ENCODE assay signal across 29 cellular contexts in the genomic region with DNA sequence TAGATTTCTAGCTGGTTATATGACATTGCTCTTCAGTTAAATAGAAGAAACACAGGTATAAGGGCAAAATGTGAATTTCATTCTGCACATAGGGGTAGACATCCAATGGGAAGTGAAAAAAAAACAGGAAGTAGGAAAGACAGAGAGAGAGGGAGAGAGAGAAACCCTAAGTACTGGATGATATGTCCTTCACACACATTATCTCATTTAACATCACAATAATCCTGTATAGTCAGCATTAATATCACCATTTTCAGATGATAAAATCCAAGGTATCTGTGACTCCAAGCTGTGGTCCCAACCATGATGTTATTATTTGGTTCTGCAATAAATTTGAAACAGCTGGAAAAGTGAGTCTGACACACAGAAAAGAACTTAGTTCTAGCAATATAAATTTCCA.
"Had no signal": no experiment of that assay in that cellular context is flagged by ENCODE, and none has a peak within 500 bp of the region (broad histone marks: within the 10 kb centered on the region; RNA-seq: fewer than 3 reads in every experiment).

No MANE protein-coding gene starts in this region.

- H3K27ac Mint-ChIP-seq: activated CD4-positive, alpha-beta memory T cell treated with anti-CD3 and anti-CD28 coated beads, Interleukin-2, amount 10 ng/mL, durations not matched to agents 7 days and 5 days; activated CD4-positive, alpha-beta T cell treated with anti-CD3 and anti-CD28 coated beads for 36 hours; activated CD4-positive, alpha-beta T cell treated with anti-CD3 and anti-CD28 coated beads, Interleukin-2, amount 10 ng/mL, durations not matched to agents 24 days and 14 days; activated naive CD4-positive, alpha-beta T cell treated with anti-CD3 and anti-CD28 coated beads, Interleukin-2, amount 10 ng/mL, durations not matched to agents 7 days and 5 days; activated naive CD4-positive, alpha-beta T cell treated with anti-CD3 and anti-CD28 coated beads, Interleukin-2, amount 50 U/mL, for 72 hours; activated naive CD8-positive, alpha-beta T cell treated with anti-CD3 and anti-CD28 coated beads, Interleukin-2, amount 10 ng/mL, durations not matched to agents 7 days and 5 days; activated T-cell treated with anti-CD3 and anti-CD28 coated beads, Interleukin-2, amount 50 U/mL, for 24 hours; activated T-cell treated with anti-CD3 and anti-CD28 coated beads, Interleukin-2, amount 50 U/mL, for 72 hours; brain; effector memory CD8-positive, alpha-beta T cell had no signal

- H3K27ac ChIP-seq: ascending aorta, esophagus muscularis mucosa, foreskin keratinocyte, gastrocnemius medialis, heart left ventricle had no signal

- H3K36me3 Mint-ChIP-seq: activated naive CD4-positive, alpha-beta T cell treated with anti-CD3 and anti-CD28 coated beads, Interleukin-2, amount 10 ng/mL, durations not matched to agents 7 days and 5 days; activated naive CD4-positive, alpha-beta T cell treated with anti-CD3 and anti-CD28 coated beads, Interleukin-2, amount 50 U/mL, for 72 hours; activated naive CD8-positive, alpha-beta T cell treated with anti-CD3 and anti-CD28 coated beads, Interleukin-2, amount 10 ng/mL, durations not matched to agents 7 days and 5 days; brain had no signal

- H3K4me1 Mint-ChIP-seq: activated CD4-positive, alpha-beta memory T cell treated with anti-CD3 and anti-CD28 coated beads, Interleukin-2, amount 10 ng/mL, durations not matched to agents 7 days and 5 days; activated CD4-positive, alpha-beta T cell treated with anti-CD3 and anti-CD28 coated beads for 36 hours; activated CD4-positive, alpha-beta T cell treated with anti-CD3 and anti-CD28 coated beads, Interleukin-2, amount 10 ng/mL, durations not matched to agents 24 days and 14 days; activated naive CD4-positive, alpha-beta T cell treated with anti-CD3 and anti-CD28 coated beads, Interleukin-2, amount 10 ng/mL, durations not matched to agents 7 days and 5 days; activated naive CD8-positive, alpha-beta T cell treated with anti-CD3 and anti-CD28 coated beads, Interleukin-2, amount 10 ng/mL, durations not matched to agents 7 days and 5 days; brain; central memory CD8-positive, alpha-beta T cell had no signal

- DNase-seq: activated CD4-positive, alpha-beta memory T cell treated with anti-CD3 and anti-CD28 coated beads, Interleukin-2, amount 10 ng/mL, durations not matched to agents 7 days and 5 days; activated CD4-positive, alpha-beta T cell treated with anti-CD3 and anti-CD28 coated beads for 36 hours; activated CD4-positive, alpha-beta T cell treated with anti-CD3 and anti-CD28 coated beads, Interleukin-2, amount 10 ng/mL, durations not matched to agents 24 days and 14 days; activated CD4-positive, CD25-positive, alpha-beta regulatory T cell; activated CD4-positive, CD25-positive, alpha-beta regulatory T cell treated with anti-CD3 and anti-CD28 coated beads, Interleukin-2, amount 50 U/mL, for 72 hours; activated CD8-positive, alpha-beta memory T cell treated with anti-CD3 and anti-CD28 coated beads, Interleukin-2, amount 50 U/mL, for 48 hours; activated gamma-delta T cell; activated naive CD4-positive, alpha-beta T cell; activated naive CD4-positive, alpha-beta T cell treated with anti-CD3 and anti-CD28 coated beads, Interleukin-2, amount 10 ng/mL, durations not matched to agents 7 days and 5 days; activated naive CD8-positive, alpha-beta T cell treated with anti-CD3 and anti-CD28 coated beads, Interleukin-2, amount 10 ng/mL, durations not matched to agents 7 days and 5 days; activated T-cell treated with anti-CD3 and anti-CD28 coated beads for 4 hours; activated T-cell treated with anti-CD3 and anti-CD28 coated beads, Interleukin-2, amount 50 U/mL, for 24 hours; activated T-cell treated with anti-CD3 and anti-CD28 coated beads, Interleukin-2, amount 50 U/mL, for 72 hours; cortex of kidney; dermis blood vessel endothelial cell; effector CD4-positive, alpha-beta T cell; effector memory CD8-positive, alpha-beta T cell; erythroblast; foreskin keratinocyte; gastrocnemius medialis; glutamatergic neuron; heart left ventricle; T-helper 2 cell had no signal

- H3K36me3 ChIP-seq: ascending aorta, esophagus muscularis mucosa, gastrocnemius medialis, heart left ventricle had no signal

- H3K4me1 ChIP-seq: ascending aorta, esophagus muscularis mucosa, foreskin keratinocyte, gastrocnemius medialis, heart left ventricle had no signal

- ATAC-seq: activated CD4-positive, alpha-beta T cell treated with anti-CD3 and anti-CD28 coated beads for 36 hours; activated naive CD4-positive, alpha-beta T cell treated with anti-CD3 and anti-CD28 coated beads, Interleukin-2, amount 50 U/mL, for 72 hours; activated T-cell treated with anti-CD3 and anti-CD28 coated beads, Interleukin-2, amount 50 U/mL, for 72 hours; effector memory CD8-positive, alpha-beta T cell; foreskin keratinocyte; gastrocnemius medialis; heart left ventricle had no signal

- H3K9me3 Mint-ChIP-seq: activated CD4-positive, alpha-beta memory T cell treated with anti-CD3 and anti-CD28 coated beads, Interleukin-2, amount 10 ng/mL, durations not matched to agents 7 days and 5 days; activated CD4-positive, alpha-beta T cell treated with anti-CD3 and anti-CD28 coated beads, Interleukin-2, amount 10 ng/mL, durations not matched to agents 24 days and 14 days; activated naive CD4-positive, alpha-beta T cell treated with anti-CD3 and anti-CD28 coated beads, Interleukin-2, amount 10 ng/mL, durations not matched to agents 7 days and 5 days; activated naive CD8-positive, alpha-beta T cell treated with anti-CD3 and anti-CD28 coated beads, Interleukin-2, amount 10 ng/mL, durations not matched to agents 7 days and 5 days; activated T-cell treated with anti-CD3 and anti-CD28 coated beads, Interleukin-2, amount 50 U/mL, for 24 hours; activated T-cell treated with anti-CD3 and anti-CD28 coated beads, Interleukin-2, amount 50 U/mL, for 72 hours; brain had no signal

- H3K27me3 ChIP-seq: ascending aorta, esophagus muscularis mucosa, foreskin keratinocyte, gastrocnemius medialis, heart left ventricle had no signal

- H3K9me3 ChIP-seq: ascending aorta, esophagus muscularis mucosa, gastrocnemius medialis, heart left ventricle had no signal

- H3K4me3 ChIP-seq: ascending aorta, esophagus muscularis mucosa, gastrocnemius medialis, heart left ventricle had no signal

- H3K4me3 Mint-ChIP-seq: activated CD4-positive, alpha-beta memory T cell treated with anti-CD3 and anti-CD28 coated beads, Interleukin-2, amount 10 ng/mL, durations not matched to agents 7 days and 5 days; activated CD4-positive, alpha-beta T cell treated with anti-CD3 and anti-CD28 coated beads for 36 hours; activated CD4-positive, alpha-beta T cell treated with anti-CD3 and anti-CD28 coated beads, Interleukin-2, amount 10 ng/mL, durations not matched to agents 24 days and 14 days; activated naive CD4-positive, alpha-beta T cell treated with anti-CD3 and anti-CD28 coated beads, Interleukin-2, amount 10 ng/mL, durations not matched to agents 7 days and 5 days; activated naive CD8-positive, alpha-beta T cell treated with anti-CD3 and anti-CD28 coated beads, Interleukin-2, amount 10 ng/mL, durations not matched to agents 7 days and 5 days; activated T-cell treated with anti-CD3 and anti-CD28 coated beads, Interleukin-2, amount 50 U/mL, for 24 hours; activated T-cell treated with anti-CD3 and anti-CD28 coated beads, Interleukin-2, amount 50 U/mL, for 72 hours; brain; central memory CD8-positive, alpha-beta T cell; effector memory CD8-positive, alpha-beta T cell had no signal

- H3K27me3 Mint-ChIP-seq: activated CD4-positive, alpha-beta memory T cell treated with anti-CD3 and anti-CD28 coated beads, Interleukin-2, amount 10 ng/mL, durations not matched to agents 7 days and 5 days; activated CD4-positive, alpha-beta T cell treated with anti-CD3 and anti-CD28 coated beads, Interleukin-2, amount 10 ng/mL, durations not matched to agents 24 days and 14 days; activated naive CD4-positive, alpha-beta T cell treated with anti-CD3 and anti-CD28 coated beads, Interleukin-2, amount 10 ng/mL, durations not matched to agents 7 days and 5 days; activated T-cell treated with anti-CD3 and anti-CD28 coated beads, Interleukin-2, amount 50 U/mL, for 24 hours; brain; central memory CD8-positive, alpha-beta T cell; effector memory CD8-positive, alpha-beta T cell had no signal

- FAIRE-seq: bronchial epithelial cell had no signal
